Comparison of ENCODE assay signal across 1 cellular context in genomic region chr5:109668668-109669422, GRCh38.
TF ChIP-seq lines count a peak whose summit lies in the region.

No MANE protein-coding gene starts in this region.

TF ChIP-seq in H1, 55 proteins besides CTCF, POLR2A, EP300 and RAD21:
- TF ChIP-seq TAF7 (optimal IDR thresholded peaks at IDR 0.05; ENCODE audit: borderline replicate concordance, low read depth, low read length): no peak
- TF ChIP-seq JUND (IDR thresholded peaks at IDR 0.05; ENCODE audit: low read length): no peak
- TF ChIP-seq CREB1 (IDR thresholded peaks at IDR 0.05): no peak
- TF ChIP-seq HDAC6 (IDR thresholded peaks at IDR 0.05; ENCODE audit: low read depth, low read length): no peak
- no peak for TF ChIP-seq EZH2 (IDR thresholded peaks at IDR 0.05; ENCODE audit: low read depth, low read length, severe bottlenecking)
- TF ChIP-seq CEBPB (IDR thresholded peaks at IDR 0.05; ENCODE audit: low read depth, low read length): no peak
- no peak for TF ChIP-seq TCF12 (IDR thresholded peaks at IDR 0.05; ENCODE audit: low read depth, low read length)
- no peak for TF ChIP-seq ASH2L (IDR thresholded peaks at IDR 0.05; ENCODE audit: low read length)
- no peak for TF ChIP-seq TBP (IDR thresholded peaks at IDR 0.05; ENCODE audit: low read depth, low read length)
- TF ChIP-seq RBBP5 (IDR thresholded peaks at IDR 0.05; ENCODE audit: borderline replicate concordance, low read depth, low read length): no peak
- TF ChIP-seq HDAC2 (IDR thresholded peaks at IDR 0.05; ENCODE audit: borderline replicate concordance in 1 of 2, low read depth in 2 of 2, low read length in 2 of 2): no peak
- TF ChIP-seq SP1 (IDR thresholded peaks at IDR 0.05; ENCODE audit: low read depth, low read length): no peak
- TF ChIP-seq POLR2AphosphoS5 (IDR thresholded peaks at IDR 0.05; ENCODE audit: low read depth, low read length): no peak
- no peak for TF ChIP-seq CTBP2 (IDR thresholded peaks at IDR 0.05; ENCODE audit: borderline replicate concordance, insufficient read depth, insufficient read length, low read length)
- TF ChIP-seq RNF2 (IDR thresholded peaks at IDR 0.05; ENCODE audit: borderline replicate concordance, low read depth, low read length, missing control alignments, poor library complexity, severe bottlenecking): no peak
- TF ChIP-seq POU5F1 (IDR thresholded peaks at IDR 0.05; ENCODE audit: low read depth, low read length): no peak
